In the genomic region with DNA sequence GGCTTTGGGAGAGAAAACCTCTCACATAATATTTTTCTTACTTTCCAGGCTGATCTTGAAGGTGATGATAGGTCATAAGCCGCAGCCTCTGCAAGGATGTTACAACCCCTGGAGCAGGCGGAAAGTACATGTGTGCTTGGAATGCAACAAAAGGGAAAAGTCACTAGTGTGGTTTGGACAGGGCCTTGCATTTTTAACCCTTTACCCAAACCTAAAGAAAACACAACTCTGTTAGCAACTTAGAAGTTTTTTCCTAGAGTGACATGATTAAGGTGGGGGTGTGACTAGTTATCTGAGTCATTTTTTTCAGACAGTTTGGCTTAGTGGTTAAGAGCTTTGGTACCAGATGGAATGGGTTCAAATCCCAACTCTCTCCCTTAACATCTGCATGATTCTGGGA, we compare ENCODE assay signal across 14 cellular contexts.
A peak's percentile ranks its signal among the peaks of the same experiment; 100 is the strongest.
DNase-seq lines count a peak whose midpoint lies in the region; ATAC-seq, FAIRE-seq and TF ChIP-seq lines count a peak whose summit lies in the region.
"Had no signal": no experiment of that assay in that cellular context is flagged by ENCODE, and none has a peak within 500 bp of the region (broad histone marks: within the 10 kb centered on the region; RNA-seq: fewer than 3 reads in every experiment).

No MANE protein-coding gene starts in this region.

- TF ChIP-seq POLR2A in suprapubic skin (IDR thresholded peaks at IDR 0.05), result no peak

- no peaks in the 10 kb centered on the region for H3K27me3 ChIP-seq in kidney epithelial cell (ENCODE audit: control insufficient read depth, insufficient read depth, low read length)
- H3K27me3 ChIP-seq in suprapubic skin, result peaks cover 4% of the 10 kb centered on the region

- H3K4me3 ChIP-seq in AG09309 (ENCODE audit: control insufficient read depth, low read depth, low read length), result no peak overlapping the region
- no peak overlapping the region for H3K4me3 ChIP-seq in kidney epithelial cell (ENCODE audit: low read depth, low read length)
- H3K4me3 ChIP-seq in coronary artery, result no peak overlapping the region
- H3K4me3 ChIP-seq in suprapubic skin, result no peak overlapping the region
- H3K4me3 ChIP-seq: heart left ventricle, lung had no signal

- TF ChIP-seq EP300 in suprapubic skin (IDR thresholded peaks at IDR 0.05), result no peak

- H3K4me1 ChIP-seq in suprapubic skin, result peaks cover 12% of the 10 kb centered on the region

- H3K9me3 ChIP-seq in suprapubic skin, result no peaks in the 10 kb centered on the region
- H3K9me3 ChIP-seq: heart left ventricle had no signal

- WGBS in suprapubic skin, result 64% methylated on average over 2 of the region's 2 CpGs

- TF ChIP-seq CTCF in AG09309 (IDR thresholded peaks at IDR 0.05; ENCODE audit: control insufficient read depth, insufficient read depth, low read depth, low read length, missing control alignments) (no peak), kidney epithelial cell (IDR thresholded peaks at IDR 0.05; ENCODE audit: insufficient read depth, low read length, poor library complexity, severe bottlenecking) (no peak), GM13976 (IDR thresholded peaks at IDR 0.05; ENCODE audit: borderline replicate concordance, control extremely low read depth, extremely low read depth, insufficient read depth, missing control alignments) (no peak), coronary artery (IDR thresholded peaks at IDR 0.05) (no peak), suprapubic skin (IDR thresholded peaks at IDR 0.05) (no peak)

- no peak for ATAC-seq in GM18517 (IDR thresholded peaks at IDR 0.05; ENCODE audit: unreplicated experiment)
- ATAC-seq: heart left ventricle had no signal

- FAIRE-seq in HTR-8/SVneo (lab: Jason Lieb, UNC), result no peak

- H3K36me3 ChIP-seq in kidney epithelial cell (ENCODE audit: control insufficient read depth, insufficient read depth, low read length) (no peaks in the 10 kb centered on the region), suprapubic skin (no peaks in the 10 kb centered on the region)
- H3K36me3 ChIP-seq: heart left ventricle had no signal

- H3K27ac ChIP-seq in coronary artery (no peak overlapping the region), suprapubic skin (no peak overlapping the region)
- H3K27ac ChIP-seq: heart left ventricle had no signal

- DNase-seq in AG09309 (ENCODE audit: low read depth), result peak; percentile 66
- peak; percentile 78 for DNase-seq in HTR-8/SVneo (ENCODE audit: insufficient read length, low spot score)
- DNase-seq in astrocyte of the hippocampus (ENCODE audit: low read depth, low spot score), result peak; percentile 72
- DNase-seq in kidney epithelial cell (ENCODE audit: low read depth), result peak; percentile 70
- no peak for DNase-seq in GM13976 (ENCODE audit: low spot score)
- DNase-seq in coronary artery (ENCODE audit: low spot score), result no peak
- no peak for DNase-seq in suprapubic skin (ENCODE audit: low spot score in 2 of 2)
- DNase-seq: activated CD4-positive, alpha-beta T cell treated with anti-CD3 and anti-CD28 coated beads for 48 hours; activated gamma-delta T cell; heart left ventricle; NCI-H1436; nucleus accumbens had no signal

- in situ Hi-C loops in GM13976 (cut with MboI; ENCODE audit: low sequenced_read_pairs, unreplicated experiment), result no loop called here

Comparison
In these comparisons a context has a peak if more than half of its experiments do, and no peak if none do; other contexts are left out.
1. DNase-seq: peak in AG09309 (single experiment), HTR-8/SVneo (single experiment), astrocyte of the hippocampus (single experiment) and kidney epithelial cell (single experiment); none in GM13976 (single experiment), coronary artery (single experiment) and suprapubic skin (0 of 2).